Comparison of ENCODE assay signal across 10 cellular contexts in the genomic region with DNA sequence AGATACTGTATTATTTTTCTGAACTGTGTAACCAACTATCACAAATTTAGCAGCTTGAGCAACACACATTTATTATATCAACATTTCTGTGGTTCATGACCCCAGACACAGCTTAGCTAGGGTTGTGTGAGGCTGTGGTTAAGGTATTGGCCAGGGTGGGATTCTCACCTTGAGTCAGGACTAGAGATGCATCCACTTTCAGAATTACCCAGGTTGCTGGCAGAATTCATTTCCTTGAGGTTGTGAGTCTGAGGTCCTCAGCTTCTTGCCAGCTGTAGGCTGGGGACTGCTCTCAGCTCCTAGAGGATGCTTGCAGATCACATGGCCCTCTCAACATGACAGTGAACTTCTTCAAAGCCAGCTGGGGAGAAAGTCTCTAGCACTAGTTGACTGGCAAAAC.
A peak's percentile ranks its signal among the peaks of the same experiment; 100 is the strongest.
DNase-seq lines count a peak whose midpoint lies in the region; ATAC-seq, FAIRE-seq and TF ChIP-seq lines count a peak whose summit lies in the region.
"Had no signal": no experiment of that assay in that cellular context is flagged by ENCODE, and none has a peak within 500 bp of the region (broad histone marks: within the 10 kb centered on the region; RNA-seq: fewer than 3 reads in every experiment).

No MANE protein-coding gene starts in this region.

- no peak for FAIRE-seq in pancreas (lab: Jason Lieb, UNC)
- FAIRE-seq: A204.1 had no signal

- H3K9me3 ChIP-seq in trophoblast cell (ENCODE audit: insufficient read depth, low read depth, low read length) = no peaks in the 10 kb centered on the region
- no peaks in the 10 kb centered on the region for H3K9me3 ChIP-seq in pancreas

- peaks cover 12 to 16% of the 10 kb centered on the region in 2 donors for H3K36me3 Mint-ChIP-seq in CD14-positive monocyte

- no peak overlapping the region for H3K4me3 Mint-ChIP-seq in CD14-positive monocyte
- H3K4me3 Mint-ChIP-seq: stimulated activated naive CD8-positive, alpha-beta T cell treated with anti-CD3 and anti-CD28 coated beads, Interleukin-15, Interleukin-2, amounts not matched to agents 100 ng/mL and 50 ng/mL, for 24 hours had no signal

- no peak overlapping the region for H3K4ac ChIP-seq in trophoblast cell (ENCODE audit: low read depth, low read length)

- no peak overlapping the region for H2AK5ac ChIP-seq in trophoblast cell (ENCODE audit: low read length)

- H4K12ac ChIP-seq in trophoblast cell (ENCODE audit: low read depth, low read length) = no peak overlapping the region

- H3K4me1 Mint-ChIP-seq in CD14-positive monocyte = peaks cover 10% of the 10 kb centered on the region

- H2BK12ac ChIP-seq in trophoblast cell (ENCODE audit: low read length) = peak overlapping the region; percentile 50

- no peak overlapping the region for H2AFZ ChIP-seq in trophoblast cell (ENCODE audit: insufficient read depth, low read length, poor library complexity)

- H3K36me3 ChIP-seq in trophoblast cell (ENCODE audit: control insufficient read depth in 1 of 2, insufficient read depth in 2 of 2, low read length in 2 of 2) (no peaks in the 10 kb centered on the region), pancreas (no peaks in the 10 kb centered on the region)

- no peak overlapping the region for H3K27ac ChIP-seq in trophoblast cell (ENCODE audit: low read depth, low read length)
- H3K27ac ChIP-seq in pancreas = no peak overlapping the region

- H3K9me3 Mint-ChIP-seq in CD14-positive monocyte = peaks cover 0 to 3% (median 0%) of the 10 kb centered on the region in 7 donors
- H3K9me3 Mint-ChIP-seq: stimulated activated naive CD8-positive, alpha-beta T cell treated with anti-CD3 and anti-CD28 coated beads, Interleukin-15, Interleukin-2, amounts not matched to agents 100 ng/mL and 50 ng/mL, for 24 hours had no signal

- no peak overlapping the region for H3K4me2 ChIP-seq in trophoblast cell (ENCODE audit: low read length)

- H3K18ac ChIP-seq in trophoblast cell (ENCODE audit: low read length) = no peak overlapping the region

- H3K27ac Mint-ChIP-seq in CD14-positive monocyte = peak overlapping the region in 1 of 7 donors; percentile 50

- peak; percentile 29 for DNase-seq in activated CD4-positive, alpha-beta T cell treated with anti-CD3 and anti-CD28 coated beads for 48 hours
- DNase-seq in activated CD4-positive, alpha-beta T cell treated with anti-CD3 and anti-CD28 coated beads for 4 hours = no peak
- DNase-seq in trophoblast cell (no peak), pancreas (no peak), CD14-positive monocyte (ENCODE audit: low spot score) (no peak), LoVo (ENCODE audit: low spot score) (no peak)

- H3K14ac ChIP-seq in trophoblast cell (ENCODE audit: low read length) = peak overlapping the region; percentile 30

- ATAC-seq in GM21515 (IDR thresholded peaks at IDR 0.05; ENCODE audit: unreplicated experiment) (peak; percentile 77), HG03342 (IDR thresholded peaks at IDR 0.05; ENCODE audit: unreplicated experiment) (peak; percentile 94), pancreas (no peak)

- no peak overlapping the region for H4K8ac ChIP-seq in trophoblast cell (ENCODE audit: low read depth, low read length)

- TF ChIP-seq CTCF in pancreas (IDR thresholded peaks at IDR 0.05) = no peak
- no peak for TF ChIP-seq CTCF in CD14-positive monocyte (IDR thresholded peaks at IDR 0.05)

- H3K27me3 ChIP-seq in trophoblast cell (ENCODE audit: insufficient read depth, low read length) = no peaks in the 10 kb centered on the region
- no peaks in the 10 kb centered on the region for H3K27me3 ChIP-seq in pancreas

- H3K4me1 ChIP-seq in trophoblast cell (ENCODE audit: control insufficient read depth in 1 of 2, insufficient read depth in 2 of 2, low read length in 2 of 2) (no peaks in the 10 kb centered on the region), pancreas (no peaks in the 10 kb centered on the region)

- H3K27me3 Mint-ChIP-seq in CD14-positive monocyte (ENCODE audit: low read depth in 3 of 3) = peaks cover 0 to 1% (median 0%) of the 10 kb centered on the region in 3 donors
- H3K27me3 Mint-ChIP-seq: stimulated activated naive CD8-positive, alpha-beta T cell treated with anti-CD3 and anti-CD28 coated beads, Interleukin-15, Interleukin-2, amounts not matched to agents 100 ng/mL and 50 ng/mL, for 24 hours had no signal

- H2BK5ac ChIP-seq in trophoblast cell (ENCODE audit: low read depth, low read length, poor library complexity) = peak overlapping the region; percentile 9

- no peaks in the 10 kb centered on the region for H3K79me2 ChIP-seq in trophoblast cell (ENCODE audit: control insufficient read depth, insufficient read depth, low read length, poor library complexity)

- no peak overlapping the region for H3K23ac ChIP-seq in trophoblast cell (ENCODE audit: low read length)

- intact Hi-C loops in pancreas (cut with DNase I) (no loop called here), CD14-positive monocyte (cut with micrococcal nuclease) (no loop called here)

- H2BK120ac ChIP-seq in trophoblast cell (ENCODE audit: insufficient read depth, low read length, poor library complexity) = no peak overlapping the region

- H3K79me1 ChIP-seq in trophoblast cell (ENCODE audit: low read length) = peaks cover 5% of the 10 kb centered on the region

- H3K9ac ChIP-seq in trophoblast cell (ENCODE audit: low read length) = no peak overlapping the region

- H3K4me3 ChIP-seq in trophoblast cell (ENCODE audit: low read depth, low read length) = no peak overlapping the region
- no peak overlapping the region for H3K4me3 ChIP-seq in pancreas

- peak overlapping the region; percentile 24 for H4K91ac ChIP-seq in trophoblast cell (ENCODE audit: low read depth, low read length)

Comparison
In these comparisons a context has a peak if more than half of its experiments do, and no peak if none do; other contexts are left out.
1. ATAC-seq: peak in GM21515 (single experiment) and HG03342 (single experiment); none in pancreas (0 of 4).